Comparison of ENCODE assay signal across 16 cellular contexts in the genomic region with DNA sequence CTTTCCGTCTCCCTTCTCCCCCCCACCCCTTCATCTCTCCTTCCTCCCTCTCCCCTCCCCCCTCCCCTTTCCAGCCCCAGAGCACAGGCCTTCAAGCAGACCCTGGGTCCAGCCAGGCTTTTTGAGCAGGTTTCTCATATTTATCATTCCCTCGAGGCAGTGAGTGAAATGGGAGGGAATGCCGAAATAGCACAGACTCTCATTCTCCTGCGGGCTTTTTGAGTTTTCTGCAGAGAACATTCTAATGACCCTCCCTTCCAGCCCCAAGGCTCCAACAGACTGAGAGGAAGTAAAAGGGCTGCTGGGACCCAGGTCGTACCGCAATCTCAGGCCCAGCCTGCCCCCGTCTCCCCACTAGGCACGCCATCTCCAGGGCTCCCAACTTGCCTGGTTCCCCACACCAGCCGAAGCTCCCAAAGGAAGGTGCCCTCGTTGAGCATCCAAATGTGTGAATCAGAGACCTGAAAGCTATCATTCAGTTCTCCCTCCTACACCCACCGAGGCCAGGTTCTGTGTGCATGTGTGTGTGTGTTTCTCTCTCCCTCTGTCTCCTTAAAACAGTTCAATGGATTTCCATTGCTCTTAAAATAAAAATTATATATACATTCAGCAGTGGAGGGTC. TPM values are rescaled to one million over a fixed set of nuclear protein-coding genes. Genes with fewer than 3 reads are reported as not detected.
DNase-seq lines count a peak whose midpoint lies in the region; TF ChIP-seq lines count a peak whose summit lies in the region.
"Had no signal": no experiment of that assay in that cellular context is flagged by ENCODE, and none has a peak within 500 bp of the region (broad histone marks: within the 10 kb centered on the region; RNA-seq: fewer than 3 reads in every experiment).

No MANE protein-coding gene starts in this region.

- no peak overlapping the region for H3K4me3 ChIP-seq in NB4 (ENCODE audit: low read depth, low read length)
- H3K4me3 ChIP-seq in endodermal cell (ENCODE audit: low read length): no peak overlapping the region
- H3K4me3 ChIP-seq: HAP-1, ovary, thyroid gland had no signal

- H3K36me3 ChIP-seq in endodermal cell (ENCODE audit: control insufficient read depth, insufficient read depth, low read length): no peaks in the 10 kb centered on the region
- H3K36me3 ChIP-seq: BLaER1 treated with 17β-estradiol and CSF1 and Interleukin-3, amounts not matched to agents 10 nM and 100 nM; HAP-1; ovary; thyroid gland had no signal

- H3K9me3 Mint-ChIP-seq in endodermal cell: no peaks in the 10 kb centered on the region
- H3K9me3 Mint-ChIP-seq in activated T-helper 1 cell treated with anti-CD3 and anti-CD28 coated beads, Interleukin-12 subunit alpha, Interleukin-12 subunit beta, Interleukin-2, Interleukin-4 antibody, amounts not matched to agents 30 ng/mL and 10 ng/mL and 1 ng/mL, durations not matched to agents 14 hours and 24 hours and 36 hours: no peaks in the 10 kb centered on the region
- H3K9me3 Mint-ChIP-seq: activated naive CD4-positive, alpha-beta T cell treated with anti-CD3 and anti-CD28 coated beads, Interleukin-2, amount 50 U/mL, for 24 hours had no signal

- H3K4me1 ChIP-seq in endodermal cell (ENCODE audit: control insufficient read depth, insufficient read depth, low read length): peaks cover 32% of the 10 kb centered on the region
- H3K4me1 ChIP-seq: HAP-1 had no signal

- 77 to 87% methylated on average over 5 to 10 of the region's 11 CpGs for whole genome bisulfite sequencing in endodermal cell (ENCODE audit: insufficient coverage in 1 of 2, insufficient read length in 1 of 2), 2 experiments

- no peak overlapping the region for H3K4me3 Mint-ChIP-seq in endodermal cell
- H3K4me3 Mint-ChIP-seq in activated T-helper 1 cell treated with anti-CD3 and anti-CD28 coated beads, Interleukin-12 subunit alpha, Interleukin-12 subunit beta, Interleukin-2, Interleukin-4 antibody, amounts not matched to agents 30 ng/mL and 10 ng/mL and 1 ng/mL, durations not matched to agents 14 hours and 24 hours and 36 hours: no peak overlapping the region
- H3K4me3 Mint-ChIP-seq: activated naive CD4-positive, alpha-beta T cell treated with anti-CD3 and anti-CD28 coated beads, Interleukin-2, amount 50 U/mL, for 24 hours had no signal

- peaks cover 25% of the 10 kb centered on the region for H3K27me3 Mint-ChIP-seq in endodermal cell (ENCODE audit: insufficient read depth)
- peaks cover 57% of the 10 kb centered on the region for H3K27me3 Mint-ChIP-seq in activated T-helper 1 cell treated with anti-CD3 and anti-CD28 coated beads, Interleukin-12 subunit alpha, Interleukin-12 subunit beta, Interleukin-2, Interleukin-4 antibody, amounts not matched to agents 30 ng/mL and 10 ng/mL and 1 ng/mL, durations not matched to agents 14 hours and 24 hours and 36 hours (ENCODE audit: insufficient read depth)

- H3K9ac ChIP-seq in endodermal cell (ENCODE audit: extremely low read depth, low read length, poor library complexity, severe bottlenecking): no peak overlapping the region

- H3K4me1 Mint-ChIP-seq in endodermal cell: peaks cover 32% of the 10 kb centered on the region
- H3K4me1 Mint-ChIP-seq in activated T-helper 1 cell treated with anti-CD3 and anti-CD28 coated beads, Interleukin-12 subunit alpha, Interleukin-12 subunit beta, Interleukin-2, Interleukin-4 antibody, amounts not matched to agents 30 ng/mL and 10 ng/mL and 1 ng/mL, durations not matched to agents 14 hours and 24 hours and 36 hours (ENCODE audit: low read depth): peaks cover 14% of the 10 kb centered on the region

- TF ChIP-seq CTCF in NB4 (IDR thresholded peaks at IDR 0.05; ENCODE audit: low read depth, low read length) (no peak), endodermal cell (conservative IDR thresholded peaks at IDR 0.05) (no peak)

- H3K9me3 ChIP-seq in endodermal cell (ENCODE audit: control insufficient read depth, low read length): no peaks in the 10 kb centered on the region
- H3K9me3 ChIP-seq: BLaER1 treated with 17β-estradiol and CSF1 and Interleukin-3, amounts not matched to agents 10 nM and 100 nM; HAP-1; ovary; thyroid gland had no signal

- H3K27ac ChIP-seq in endodermal cell (ENCODE audit: low read depth, low read length) (peak overlapping the region; percentile 36), substantia nigra (ENCODE audit: low read depth, low read length, poor library complexity, severe bottlenecking) (peak overlapping the region; percentile 42)
- H3K27ac ChIP-seq: ovary, thyroid gland had no signal

- TF ChIP-seq POLR2A in NB4 (IDR thresholded peaks at IDR 0.05; ENCODE audit: extremely low read depth, insufficient read length): no peak

- H3K27me3 ChIP-seq in endodermal cell (ENCODE audit: control insufficient read depth, insufficient read depth, low read length, poor library complexity, severe bottlenecking): peaks cover 28% of the 10 kb centered on the region
- H3K27me3 ChIP-seq: ovary had no signal

- intact Hi-C loops in activated T-helper 1 cell treated with anti-CD3 and anti-CD28 coated beads, Interleukin-12 subunit alpha, Interleukin-12 subunit beta, Interleukin-2, Interleukin-4 antibody, amounts not matched to agents 30 ng/mL and 10 ng/mL and 1 ng/mL, durations not matched to agents 14 hours and 24 hours and 36 hours (cut with micrococcal nuclease): no loop called here

- no peak overlapping the region for H3K27ac Mint-ChIP-seq in endodermal cell
- H3K27ac Mint-ChIP-seq in activated T-helper 1 cell treated with anti-CD3 and anti-CD28 coated beads, Interleukin-12 subunit alpha, Interleukin-12 subunit beta, Interleukin-2, Interleukin-4 antibody, amounts not matched to agents 30 ng/mL and 10 ng/mL and 1 ng/mL, durations not matched to agents 14 hours and 24 hours and 36 hours: no peak overlapping the region
- H3K27ac Mint-ChIP-seq: activated naive CD4-positive, alpha-beta T cell treated with anti-CD3 and anti-CD28 coated beads, Interleukin-2, amount 50 U/mL, for 24 hours had no signal

- DNase-seq in NCI-H1092 treated with DMSO at 0.1 percent for 48 hours (lab: John Stamatoyannopoulos, UW) (peak; percentile 40), NCI-H1092 (lab: John Stamatoyannopoulos, UW) (no peak), NB4 (ENCODE audit: low read depth) (peak; percentile 68), endodermal cell (peak; percentile 54), substantia nigra (lab: John Stamatoyannopoulos, UW) (no peak), T-helper 9 cell (no peak)
- no peak for DNase-seq in activated T-helper 1 cell treated with anti-CD3 and anti-CD28 coated beads, Interleukin-12 subunit alpha, Interleukin-12 subunit beta, Interleukin-2, Interleukin-4 antibody, amounts not matched to agents 30 ng/mL and 10 ng/mL and 1 ng/mL, durations not matched to agents 14 hours and 24 hours and 36 hours (ENCODE audit: low spot score)
- no peak for DNase-seq in activated effector memory CD4-positive, alpha-beta T cell treated with Interleukin-2 at 50 U/mL for 16 hours

- no peaks in the 10 kb centered on the region for H3K36me3 Mint-ChIP-seq in endodermal cell (ENCODE audit: low read depth)
- H3K36me3 Mint-ChIP-seq in activated T-helper 1 cell treated with anti-CD3 and anti-CD28 coated beads, Interleukin-12 subunit alpha, Interleukin-12 subunit beta, Interleukin-2, Interleukin-4 antibody, amounts not matched to agents 30 ng/mL and 10 ng/mL and 1 ng/mL, durations not matched to agents 14 hours and 24 hours and 36 hours (ENCODE audit: low read depth): no peaks in the 10 kb centered on the region
- H3K36me3 Mint-ChIP-seq: activated naive CD4-positive, alpha-beta T cell treated with anti-CD3 and anti-CD28 coated beads, Interleukin-2, amount 50 U/mL, for 24 hours had no signal

RNA-seq across cellular contexts. Expression of gene ACTA1, which starts 22.3 kb away (rescaled TPM):
- 10 to 100 TPM in 1 of 2 donors, 1 to 10 TPM in 1; 8.2 to 17.3 TPM for total RNA-seq in endodermal cell
- 19.8 TPM for polyA plus RNA-seq in endodermal cell (2013, experiment 1 of 2)
- polyA plus RNA-seq in endodermal cell (2013, experiment 2 of 2): 19.5 TPM
- total RNA-seq in activated T-helper 1 cell treated with anti-CD3 and anti-CD28 coated beads, Interleukin-12 subunit alpha, Interleukin-12 subunit beta, Interleukin-2, Interleukin-4 antibody, amounts not matched to agents 30 ng/mL and 10 ng/mL and 1 ng/mL, durations not matched to agents 14 hours and 24 hours and 36 hours: 0.20 TPM in 1 of 2 replicates, not detected in the other
- total RNA-seq: epithelial cell of proximal tubule, left lobe of liver, M059J had no signal

Comparison
In these comparisons a context has a peak if more than half of its experiments do, and no peak if none do; other contexts are left out.
1. DNase-seq: peak in NCI-H1092 treated with DMSO at 0.1 percent for 48 hours (single experiment), NB4 (single experiment) and endodermal cell (single experiment); none in NCI-H1092 (single experiment), substantia nigra (0 of 49), activated T-helper 1 cell treated with anti-CD3 and anti-CD28 coated beads, Interleukin-12 subunit alpha, Interleukin-12 subunit beta, Interleukin-2, Interleukin-4 antibody, amounts not matched to agents 30 ng/mL and 10 ng/mL and 1 ng/mL, durations not matched to agents 14 hours and 24 hours and 36 hours (single experiment), T-helper 9 cell (single experiment) and activated effector memory CD4-positive, alpha-beta T cell treated with Interleukin-2 at 50 U/mL for 16 hours (single experiment).